Comparison of ENCODE assay signal across 1 cellular context in the genomic region with DNA sequence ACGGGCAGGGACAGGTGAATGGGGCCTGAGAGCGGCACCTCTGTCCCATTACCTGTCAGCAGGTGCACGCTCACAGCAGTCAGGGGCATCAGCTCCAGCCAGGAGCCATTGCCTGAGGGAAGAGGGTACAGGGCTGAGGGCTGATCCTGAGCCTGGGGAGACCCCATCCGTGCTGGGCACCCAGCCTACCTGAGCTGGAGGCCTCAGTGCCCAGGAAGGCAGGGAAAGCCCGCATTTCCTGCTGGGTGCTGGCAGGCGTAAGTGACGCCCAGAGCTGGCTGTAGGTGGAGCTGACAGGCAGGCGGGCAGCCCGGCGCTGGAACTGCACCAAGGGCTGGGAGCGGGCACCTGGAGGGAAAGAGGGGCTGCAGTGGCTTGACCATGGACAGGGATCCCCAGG.
TF ChIP-seq lines count a peak whose summit lies in the region.

No MANE protein-coding gene starts in this region.

TF ChIP-seq in HepG2, 621 proteins besides CTCF, POLR2A, EP300 and RAD21:
- peak; percentile 69; the same call in 1 of the 2 replicates for TF ChIP-seq HNRNPL (IDR thresholded peaks at IDR 0.05; ENCODE audit: low read depth, low read length)
- TF ChIP-seq ISX (CRISPR knock-in tag; conservative IDR thresholded peaks at IDR 0.05) = no peak
- no peak for TF ChIP-seq NONO (IDR thresholded peaks at IDR 0.05)
- 0 out of 2 replicates have a peak, but pooled peaks have one; percentile 31 for TF ChIP-seq NONO (CRISPR knock-in tag; conservative IDR thresholded peaks at IDR 0.05)
- TF ChIP-seq SUZ12 (IDR thresholded peaks at IDR 0.05; ENCODE audit: low read depth, low read length) = no peak
- 0 out of 2 replicates have a peak, but pooled peaks have one; percentile 32 for TF ChIP-seq ZNF788 (CRISPR knock-in tag; IDR thresholded peaks at IDR 0.05; ENCODE audit: borderline replicate concordance)
- TF ChIP-seq, protein P1, sequence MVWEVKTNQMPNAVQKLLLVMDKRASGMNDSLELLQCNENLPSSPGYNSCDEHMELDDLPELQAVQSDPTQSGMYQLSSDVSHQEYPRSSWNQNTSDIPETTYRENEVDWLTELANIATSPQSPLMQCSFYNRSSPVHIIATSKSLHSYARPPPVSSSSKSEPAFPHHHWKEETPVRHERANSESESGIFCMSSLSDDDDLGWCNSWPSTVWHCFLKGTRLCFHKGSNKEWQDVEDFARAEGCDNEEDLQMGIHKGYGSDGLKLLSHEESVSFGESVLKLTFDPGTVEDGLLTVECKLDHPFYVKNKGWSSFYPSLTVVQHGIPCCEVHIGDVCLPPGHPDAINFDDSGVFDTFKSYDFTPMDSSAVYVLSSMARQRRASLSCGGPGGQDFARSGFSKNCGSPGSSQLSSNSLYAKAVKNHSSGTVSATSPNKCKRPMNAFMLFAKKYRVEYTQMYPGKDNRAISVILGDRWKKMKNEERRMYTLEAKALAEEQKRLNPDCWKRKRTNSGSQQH (CRISPR knock-in tag; IDR thresholded peaks at IDR 0.05; ENCODE audit: low read depth) = no peak
- TF ChIP-seq ZFYVE20 (CRISPR knock-in tag; IDR thresholded peaks at IDR 0.05; ENCODE audit: borderline replicate concordance, low read depth) = no peak
- peak; percentile 49 for TF ChIP-seq HNRNPLL (IDR thresholded peaks at IDR 0.05; ENCODE audit: low read depth, low read length, poor library complexity, severe bottlenecking)
- TF ChIP-seq, protein P2, sequence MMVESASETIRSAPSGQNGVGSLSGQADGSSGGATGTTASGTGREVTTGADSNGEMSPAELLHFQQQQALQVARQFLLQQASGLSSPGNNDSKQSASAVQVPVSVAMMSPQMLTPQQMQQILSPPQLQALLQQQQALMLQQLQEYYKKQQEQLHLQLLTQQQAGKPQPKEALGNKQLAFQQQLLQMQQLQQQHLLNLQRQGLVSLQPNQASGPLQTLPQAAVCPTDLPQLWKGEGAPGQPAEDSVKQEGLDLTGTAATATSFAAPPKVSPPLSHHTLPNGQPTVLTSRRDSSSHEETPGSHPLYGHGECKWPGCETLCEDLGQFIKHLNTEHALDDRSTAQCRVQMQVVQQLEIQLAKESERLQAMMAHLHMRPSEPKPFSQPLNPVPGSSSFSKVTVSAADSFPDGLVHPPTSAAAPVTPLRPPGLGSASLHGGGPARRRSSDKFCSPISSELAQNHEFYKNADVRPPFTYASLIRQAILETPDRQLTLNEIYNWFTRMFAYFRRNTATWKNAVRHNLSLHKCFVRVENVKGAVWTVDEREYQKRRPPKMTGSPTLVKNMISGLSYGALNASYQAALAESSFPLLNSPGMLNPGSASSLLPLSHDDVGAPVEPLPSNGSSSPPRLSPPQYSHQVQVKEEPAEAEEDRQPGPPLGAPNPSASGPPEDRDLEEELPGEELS (CRISPR knock-in tag; IDR thresholded peaks at IDR 0.05) = no peak
- TF ChIP-seq, protein P3, sequence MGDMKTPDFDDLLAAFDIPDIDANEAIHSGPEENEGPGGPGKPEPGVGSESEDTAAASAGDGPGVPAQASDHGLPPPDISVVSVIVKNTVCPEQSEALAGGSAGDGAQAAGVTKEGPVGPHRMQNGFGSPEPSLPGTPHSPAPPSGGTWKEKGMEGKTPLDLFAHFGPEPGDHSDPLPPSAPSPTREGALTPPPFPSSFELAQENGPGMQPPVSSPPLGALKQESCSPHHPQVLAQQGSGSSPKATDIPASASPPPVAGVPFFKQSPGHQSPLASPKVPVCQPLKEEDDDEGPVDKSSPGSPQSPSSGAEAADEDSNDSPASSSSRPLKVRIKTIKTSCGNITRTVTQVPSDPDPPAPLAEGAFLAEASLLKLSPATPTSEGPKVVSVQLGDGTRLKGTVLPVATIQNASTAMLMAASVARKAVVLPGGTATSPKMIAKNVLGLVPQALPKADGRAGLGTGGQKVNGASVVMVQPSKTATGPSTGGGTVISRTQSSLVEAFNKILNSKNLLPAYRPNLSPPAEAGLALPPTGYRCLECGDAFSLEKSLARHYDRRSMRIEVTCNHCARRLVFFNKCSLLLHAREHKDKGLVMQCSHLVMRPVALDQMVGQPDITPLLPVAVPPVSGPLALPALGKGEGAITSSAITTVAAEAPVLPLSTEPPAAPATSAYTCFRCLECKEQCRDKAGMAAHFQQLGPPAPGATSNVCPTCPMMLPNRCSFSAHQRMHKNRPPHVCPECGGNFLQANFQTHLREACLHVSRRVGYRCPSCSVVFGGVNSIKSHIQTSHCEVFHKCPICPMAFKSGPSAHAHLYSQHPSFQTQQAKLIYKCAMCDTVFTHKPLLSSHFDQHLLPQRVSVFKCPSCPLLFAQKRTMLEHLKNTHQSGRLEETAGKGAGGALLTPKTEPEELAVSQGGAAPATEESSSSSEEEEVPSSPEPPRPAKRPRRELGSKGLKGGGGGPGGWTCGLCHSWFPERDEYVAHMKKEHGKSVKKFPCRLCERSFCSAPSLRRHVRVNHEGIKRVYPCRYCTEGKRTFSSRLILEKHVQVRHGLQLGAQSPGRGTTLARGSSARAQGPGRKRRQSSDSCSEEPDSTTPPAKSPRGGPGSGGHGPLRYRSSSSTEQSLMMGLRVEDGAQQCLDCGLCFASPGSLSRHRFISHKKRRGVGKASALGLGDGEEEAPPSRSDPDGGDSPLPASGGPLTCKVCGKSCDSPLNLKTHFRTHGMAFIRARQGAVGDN (CRISPR knock-in tag; IDR thresholded peaks at IDR 0.05) = peak; percentile 20; the same call in 1 of the 2 replicates
- 0 out of 2 replicates have a peak, but pooled peaks have one; percentile 19 for TF ChIP-seq HOXA3 (CRISPR knock-in tag; IDR thresholded peaks at IDR 0.05)
- 0 out of 2 replicates have a peak, but pooled peaks have one; percentile 11 for TF ChIP-seq GABPB1 (CRISPR knock-in tag; IDR thresholded peaks at IDR 0.05)
- TF ChIP-seq, protein P4, sequence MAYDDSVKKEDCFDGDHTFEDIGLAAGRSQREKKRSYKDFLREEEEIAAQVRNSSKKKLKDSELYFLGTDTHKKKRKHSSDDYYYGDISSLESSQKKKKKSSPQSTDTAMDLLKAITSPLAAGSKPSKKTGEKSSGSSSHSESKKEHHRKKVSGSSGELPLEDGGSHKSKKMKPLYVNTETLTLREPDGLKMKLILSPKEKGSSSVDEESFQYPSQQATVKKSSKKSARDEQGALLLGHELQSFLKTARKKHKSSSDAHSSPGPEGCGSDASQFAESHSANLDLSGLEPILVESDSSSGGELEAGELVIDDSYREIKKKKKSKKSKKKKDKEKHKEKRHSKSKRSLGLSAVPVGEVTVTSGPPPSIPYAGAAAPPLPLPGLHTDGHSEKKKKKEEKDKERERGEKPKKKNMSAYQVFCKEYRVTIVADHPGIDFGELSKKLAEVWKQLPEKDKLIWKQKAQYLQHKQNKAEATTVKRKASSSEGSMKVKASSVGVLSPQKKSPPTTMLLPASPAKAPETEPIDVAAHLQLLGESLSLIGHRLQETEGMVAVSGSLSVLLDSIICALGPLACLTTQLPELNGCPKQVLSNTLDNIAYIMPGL (CRISPR knock-in tag; IDR thresholded peaks at IDR 0.05; ENCODE audit: borderline replicate concordance in 1 of 2, low read depth in 1 of 2) = 0 out of 4 replicates have a peak, but pooled peaks of 1 of the 2 experiments have one; percentile 32
- TF ChIP-seq ZKSCAN1 (IDR thresholded peaks at IDR 0.05; ENCODE audit: low read length) = no peak
- TF ChIP-seq ZNF224 (CRISPR knock-in tag; IDR thresholded peaks at IDR 0.05) = no peak
- no peak for TF ChIP-seq IKZF4 (CRISPR knock-in tag; IDR thresholded peaks at IDR 0.05; ENCODE audit: borderline replicate concordance, low read depth, not compliant biosample characterization)
- TF ChIP-seq, protein P5, sequence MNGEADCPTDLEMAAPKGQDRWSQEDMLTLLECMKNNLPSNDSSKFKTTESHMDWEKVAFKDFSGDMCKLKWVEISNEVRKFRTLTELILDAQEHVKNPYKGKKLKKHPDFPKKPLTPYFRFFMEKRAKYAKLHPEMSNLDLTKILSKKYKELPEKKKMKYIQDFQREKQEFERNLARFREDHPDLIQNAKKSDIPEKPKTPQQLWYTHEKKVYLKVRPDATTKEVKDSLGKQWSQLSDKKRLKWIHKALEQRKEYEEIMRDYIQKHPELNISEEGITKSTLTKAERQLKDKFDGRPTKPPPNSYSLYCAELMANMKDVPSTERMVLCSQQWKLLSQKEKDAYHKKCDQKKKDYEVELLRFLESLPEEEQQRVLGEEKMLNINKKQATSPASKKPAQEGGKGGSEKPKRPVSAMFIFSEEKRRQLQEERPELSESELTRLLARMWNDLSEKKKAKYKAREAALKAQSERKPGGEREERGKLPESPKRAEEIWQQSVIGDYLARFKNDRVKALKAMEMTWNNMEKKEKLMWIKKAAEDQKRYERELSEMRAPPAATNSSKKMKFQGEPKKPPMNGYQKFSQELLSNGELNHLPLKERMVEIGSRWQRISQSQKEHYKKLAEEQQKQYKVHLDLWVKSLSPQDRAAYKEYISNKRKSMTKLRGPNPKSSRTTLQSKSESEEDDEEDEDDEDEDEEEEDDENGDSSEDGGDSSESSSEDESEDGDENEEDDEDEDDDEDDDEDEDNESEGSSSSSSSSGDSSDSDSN (CRISPR knock-in tag; IDR thresholded peaks at IDR 0.05) = 0 out of 2 replicates have a peak, but pooled peaks have one; percentile 24
- TF ChIP-seq, protein P6, sequence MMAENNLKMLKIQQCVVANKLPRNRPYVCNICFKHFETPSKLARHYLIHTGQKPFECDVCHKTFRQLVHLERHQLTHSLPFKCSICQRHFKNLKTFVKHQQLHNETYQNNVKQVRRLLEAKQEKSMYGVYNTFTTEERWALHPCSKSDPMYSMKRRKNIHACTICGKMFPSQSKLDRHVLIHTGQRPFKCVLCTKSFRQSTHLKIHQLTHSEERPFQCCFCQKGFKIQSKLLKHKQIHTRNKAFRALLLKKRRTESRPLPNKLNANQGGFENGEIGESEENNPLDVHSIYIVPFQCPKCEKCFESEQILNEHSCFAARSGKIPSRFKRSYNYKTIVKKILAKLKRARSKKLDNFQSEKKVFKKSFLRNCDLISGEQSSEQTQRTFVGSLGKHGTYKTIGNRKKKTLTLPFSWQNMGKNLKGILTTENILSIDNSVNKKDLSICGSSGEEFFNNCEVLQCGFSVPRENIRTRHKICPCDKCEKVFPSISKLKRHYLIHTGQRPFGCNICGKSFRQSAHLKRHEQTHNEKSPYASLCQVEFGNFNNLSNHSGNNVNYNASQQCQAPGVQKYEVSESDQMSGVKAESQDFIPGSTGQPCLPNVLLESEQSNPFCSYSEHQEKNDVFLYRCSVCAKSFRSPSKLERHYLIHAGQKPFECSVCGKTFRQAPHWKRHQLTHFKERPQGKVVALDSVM (CRISPR knock-in tag; IDR thresholded peaks at IDR 0.05) = no peak
- peak; percentile 45 for TF ChIP-seq STAG1 (CRISPR knock-in tag; IDR thresholded peaks at IDR 0.05)
TF ChIP-seq in HepG2: peak in this region for 10.
